In the genomic region with DNA sequence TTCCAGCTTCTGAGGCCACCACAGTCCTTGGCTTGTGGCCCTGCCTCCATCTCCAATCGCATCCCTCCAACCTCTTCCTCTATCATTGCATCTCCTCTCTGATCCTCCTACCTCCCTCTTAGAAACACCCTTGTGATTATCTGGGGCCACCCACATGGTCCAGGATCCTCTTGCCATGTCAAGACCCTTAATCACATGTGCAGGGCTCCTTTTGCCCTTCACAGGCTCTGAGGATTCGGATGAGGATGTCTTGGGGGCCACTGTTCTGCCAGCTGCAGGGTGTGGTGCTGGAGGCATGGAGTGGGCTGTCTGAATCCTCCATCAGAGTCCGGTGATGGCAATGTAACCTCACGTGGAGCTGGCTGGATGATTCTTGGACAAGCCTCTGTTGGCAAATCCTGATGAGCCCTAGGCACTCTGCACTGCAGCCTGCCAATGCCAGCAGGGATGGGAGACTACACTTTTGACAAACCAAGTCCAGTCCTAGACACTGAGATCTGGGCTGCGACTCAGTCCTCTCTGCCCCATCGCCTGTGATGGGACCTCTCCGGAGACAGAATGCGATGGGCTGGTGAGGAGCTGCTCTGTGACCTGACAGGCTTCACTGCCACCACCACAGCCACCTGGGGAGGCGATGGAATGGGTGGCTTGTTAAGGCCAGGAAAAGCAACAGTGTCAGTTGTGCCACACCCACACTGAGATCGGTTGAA, we compare ENCODE assay signal across 21 cellular contexts.
"Had no signal": no experiment of that assay in that cellular context is flagged by ENCODE, and none has a peak within 500 bp of the region (broad histone marks: within the 10 kb centered on the region; RNA-seq: fewer than 3 reads in every experiment).

No MANE protein-coding gene starts in this region.

- H3K36me3 ChIP-seq: breast epithelium had no signal

- H3K4me3 ChIP-seq: breast epithelium had no signal

- H3K36me3 Mint-ChIP-seq: activated naive CD4-positive, alpha-beta T cell treated with anti-CD3 and anti-CD28 coated beads, Interleukin-2, amount 50 U/mL, for 24 hours had no signal

- H3K4me3 Mint-ChIP-seq: activated naive CD4-positive, alpha-beta T cell treated with anti-CD3 and anti-CD28 coated beads, Interleukin-2, amount 50 U/mL, for 24 hours; activated T-cell treated with anti-CD3 and anti-CD28 coated beads, Interleukin-2, amount 50 U/mL, for 24 hours; activated T-helper 1 cell treated with anti-CD3 and anti-CD28 coated beads, Interleukin-12 subunit alpha, Interleukin-12 subunit beta, Interleukin-2, Interleukin-4 antibody, amounts not matched to agents 30 ng/mL and 10 ng/mL and 1 ng/mL, durations not matched to agents 14 hours and 24 hours and 36 hours had no signal

- H3K27ac ChIP-seq: breast epithelium, VCaP had no signal

- DNase-seq: activated CD4-positive, alpha-beta T cell treated with anti-CD3 and anti-CD28 coated beads, Interleukin-2, amount 50 U/mL, for 1 hour; activated CD4-positive, CD25-positive, alpha-beta regulatory T cell; activated effector memory CD4-positive, alpha-beta T cell treated with Interleukin-2 at 50 U/mL for 16 hours; activated naive CD4-positive, alpha-beta T cell; activated T-cell treated with anti-CD3 and anti-CD28 coated beads, Interleukin-2, amount 50 U/mL, for 24 hours; aorta; caudate nucleus; Kasumi-1; NCI-H1105 treated with DMSO at 0.1 percent for 48 hours; NCI-H1436 treated with DMSO at 0.1 percent for 48 hours; NCI-H2081; NCI-H510A treated with DMSO at 0.1 percent for 48 hours; NCI-H69; NK-92 treated with Interleukin-12 subunit alpha and Interleukin-12 subunit beta, amount 100 ng/mL, for 24 hours; PC-3; SIG-M5; T-helper 2 cell had no signal

- H3K27me3 ChIP-seq: breast epithelium had no signal

- H3K4me1 ChIP-seq: breast epithelium had no signal

- H3K9me3 ChIP-seq: breast epithelium had no signal

- ATAC-seq: PC-3 had no signal

- H3K27me3 Mint-ChIP-seq: activated naive CD4-positive, alpha-beta T cell treated with anti-CD3 and anti-CD28 coated beads, Interleukin-2, amount 50 U/mL, for 24 hours; activated T-cell treated with anti-CD3 and anti-CD28 coated beads, Interleukin-2, amount 50 U/mL, for 24 hours had no signal

- H3K27ac Mint-ChIP-seq: activated naive CD4-positive, alpha-beta T cell treated with anti-CD3 and anti-CD28 coated beads, Interleukin-2, amount 50 U/mL, for 24 hours; activated T-cell treated with anti-CD3 and anti-CD28 coated beads, Interleukin-2, amount 50 U/mL, for 24 hours; activated T-helper 1 cell treated with anti-CD3 and anti-CD28 coated beads, Interleukin-12 subunit alpha, Interleukin-12 subunit beta, Interleukin-2, Interleukin-4 antibody, amounts not matched to agents 30 ng/mL and 10 ng/mL and 1 ng/mL, durations not matched to agents 14 hours and 24 hours and 36 hours had no signal

- H3K9me3 Mint-ChIP-seq: activated naive CD4-positive, alpha-beta T cell treated with anti-CD3 and anti-CD28 coated beads, Interleukin-2, amount 50 U/mL, for 24 hours; activated T-cell treated with anti-CD3 and anti-CD28 coated beads, Interleukin-2, amount 50 U/mL, for 24 hours; activated T-helper 1 cell treated with anti-CD3 and anti-CD28 coated beads, Interleukin-12 subunit alpha, Interleukin-12 subunit beta, Interleukin-2, Interleukin-4 antibody, amounts not matched to agents 30 ng/mL and 10 ng/mL and 1 ng/mL, durations not matched to agents 14 hours and 24 hours and 36 hours had no signal
